ENCODE assay signal across 20 cellular contexts in the genomic region with DNA sequence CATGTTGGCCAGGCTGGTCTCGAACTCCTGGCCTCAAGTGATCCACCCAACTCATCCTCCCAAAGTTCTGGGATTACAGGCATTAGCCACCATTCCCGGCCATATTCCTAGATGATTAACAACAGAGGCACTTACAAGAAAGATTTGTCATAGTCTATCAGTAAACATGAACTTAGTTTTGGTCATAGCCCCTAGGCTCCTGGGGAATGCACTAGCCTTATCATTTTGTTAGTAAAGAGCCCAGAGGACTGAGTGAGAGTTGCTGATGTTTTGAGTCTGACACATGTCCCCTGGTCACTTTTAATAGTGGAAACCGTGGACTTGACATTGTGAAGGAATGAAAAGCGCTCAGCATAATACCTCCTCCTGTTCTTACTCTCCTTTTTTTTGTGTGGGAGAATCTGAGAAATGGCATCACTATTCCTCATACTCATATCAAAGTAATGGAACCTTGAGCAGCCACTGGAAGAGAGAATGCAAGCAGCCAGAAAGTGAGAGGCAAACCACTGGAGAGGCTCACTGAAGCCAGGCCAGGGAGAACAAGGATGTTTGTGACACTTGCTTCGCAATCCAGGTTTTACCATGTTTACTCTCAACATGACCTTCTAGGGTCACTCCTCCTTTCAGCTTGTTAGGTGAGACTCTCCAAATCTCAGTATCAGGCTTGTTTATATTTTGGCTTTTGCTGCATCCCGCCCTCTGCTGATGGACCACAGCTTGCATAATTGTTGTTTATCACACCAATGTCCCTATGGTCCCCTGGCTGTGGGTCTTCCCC. TPM values are rescaled to one million over a fixed set of nuclear protein-coding genes. Genes with fewer than 3 reads are reported as not detected.
DNase-seq lines count a peak whose midpoint lies in the region; FAIRE-seq and TF ChIP-seq lines count a peak whose summit lies in the region.
"Had no signal": no experiment of that assay in that cellular context is flagged by ENCODE, and none has a peak within 500 bp of the region (broad histone marks: within the 10 kb centered on the region; RNA-seq: fewer than 3 reads in every experiment).

No MANE protein-coding gene starts in this region.

- H3K27ac ChIP-seq in stomach: peak overlapping the region; percentile 48 to 98 (median 94)
- H3K27ac ChIP-seq: colonic mucosa had no signal

- intact Hi-C loops in stomach (cut with DNase I; ENCODE audit: low total_unique reads): no loop called here
- intact Hi-C loops in CD14-positive monocyte (cut with micrococcal nuclease): no loop called here

- no peak for TF ChIP-seq EP300 in stomach (IDR thresholded peaks at IDR 0.05)

- H3K4me3 ChIP-seq in stomach: no peak overlapping the region
- H3K4me3 ChIP-seq: colonic mucosa, lung, pancreas had no signal

- H3K27ac Mint-ChIP-seq in HFFc6: peak overlapping the region; percentile 90
- peak overlapping the region in 1 of 7 donors; percentile 66 for H3K27ac Mint-ChIP-seq in CD14-positive monocyte
- H3K27ac Mint-ChIP-seq: activated CD4-positive, alpha-beta T cell treated with anti-CD3 and anti-CD28 coated beads, Interleukin-2, amount 10 ng/mL, durations not matched to agents 24 days and 14 days; B cell had no signal

- H3K36me3 Mint-ChIP-seq in HFFc6 (ENCODE audit: low read depth) (peaks cover 32% of the 10 kb centered on the region), CD14-positive monocyte (peaks cover 14 to 15% of the 10 kb centered on the region in 2 donors)
- H3K36me3 Mint-ChIP-seq: naive B cell had no signal

- H3K4me3 Mint-ChIP-seq in HFFc6 (no peak overlapping the region), CD14-positive monocyte (no peak overlapping the region)
- H3K4me3 Mint-ChIP-seq: activated CD4-positive, alpha-beta T cell treated with anti-CD3 and anti-CD28 coated beads, Interleukin-2, amount 10 ng/mL, durations not matched to agents 24 days and 14 days; B cell had no signal

- WGBS in stomach, 5 donors: 59 to 79% (median 63%) methylated on average over 6 of the region's 6 CpGs

- peaks cover 60% of the 10 kb centered on the region for H3K4me1 Mint-ChIP-seq in HFFc6 (ENCODE audit: low read depth)
- H3K4me1 Mint-ChIP-seq in CD14-positive monocyte: peaks cover 18% of the 10 kb centered on the region

- H3K9me3 Mint-ChIP-seq in HFFc6: no peaks in the 10 kb centered on the region
- H3K9me3 Mint-ChIP-seq in CD14-positive monocyte: no peaks in the 10 kb centered on the region
- H3K9me3 Mint-ChIP-seq: activated CD4-positive, alpha-beta T cell treated with anti-CD3 and anti-CD28 coated beads, Interleukin-2, amount 10 ng/mL, durations not matched to agents 24 days and 14 days; naive B cell had no signal

- peaks cover 31 to 81% (median 50%) of the 10 kb centered on the region in 4 donors for H3K36me3 ChIP-seq in stomach

- no peak for TF ChIP-seq POLR2A in stomach (IDR thresholded peaks at IDR 0.05)
- no peak for TF ChIP-seq POLR2A in GM12892 (IDR thresholded peaks at IDR 0.05; ENCODE audit: low read depth, low read length)

- H3K4me1 ChIP-seq in stomach: peaks cover 33 to 98% (median 62%) of the 10 kb centered on the region in 4 donors
- H3K4me1 ChIP-seq: colonic mucosa had no signal

- no peaks in the 10 kb centered on the region for H3K27me3 ChIP-seq in stomach
- H3K27me3 ChIP-seq: colonic mucosa, pancreas had no signal

- H3K27me3 Mint-ChIP-seq in HFFc6 (ENCODE audit: insufficient read depth) (peaks cover under 1% of the 10 kb centered on the region; the same call in 1 of the 2 replicates), CD14-positive monocyte (ENCODE audit: low read depth in 3 of 3) (no peaks in the 10 kb centered on the region)
- H3K27me3 Mint-ChIP-seq: activated CD4-positive, alpha-beta T cell treated with anti-CD3 and anti-CD28 coated beads, Interleukin-2, amount 10 ng/mL, durations not matched to agents 24 days and 14 days had no signal

- no peak for FAIRE-seq in GM12892 (lab: Jason Lieb, UNC)
- FAIRE-seq: endothelial cell of umbilical vein, G401.6, pancreas, small intestine had no signal

- DNase-seq in HFFc6 (peak; percentile 38), T1000 (lab: John Stamatoyannopoulos, UW) (peak; percentile 7), kidney tubule cell (ENCODE audit: low spot score) (peak; percentile 67), stomach (no peak), dedifferentiated amniotic fluid mesenchymal stem cell (ENCODE audit: extremely low spot score) (no peak), CD14-positive monocyte (ENCODE audit: low spot score) (no peak), GM12892 (ENCODE audit: insufficient read length) (no peak)
- DNase-seq: activated CD4-positive, alpha-beta T cell treated with anti-CD3 and anti-CD28 coated beads, Interleukin-2, amount 10 ng/mL, durations not matched to agents 24 days and 14 days; colonic mucosa; foreskin melanocyte; naive B cell; NCI-H1436; pancreas; small intestine; stimulated activated CD4-positive, alpha-beta T cell treated with anti-CD3 and anti-CD28 coated beads, Interleukin-4, amount 100 ng/mL, for 24 hours; SW 1271 had no signal

- no peaks in the 10 kb centered on the region for H3K9me3 ChIP-seq in stomach
- H3K9me3 ChIP-seq: colonic mucosa, pancreas had no signal

- TF ChIP-seq CTCF in HFFc6 (IDR thresholded peaks at IDR 0.05) (no peak), stomach (IDR thresholded peaks at IDR 0.05) (no peak), CD14-positive monocyte (IDR thresholded peaks at IDR 0.05) (no peak)

RNA-seq across cellular contexts. Expression of a gene that starts 14.8 kb away (rescaled TPM):
- total RNA-seq in HFFc6 (2021; fragmentation: NEBNext Ultra II Directional; extraction: Animal tissue kit (Norgen Biotek cat#: 25700)): 10 to 100 TPM; 30.6 to 48.5 (median 42.9) TPM
- 100 to 1,000 TPM; 106 to 507 (median 272) TPM for total RNA-seq in stomach
- polyA plus RNA-seq in stomach (100 to 1,000 TPM in 2 of 3 donors, 10 to 100 TPM in 1; 59.9 to 176 (median 109) TPM), CD14-positive monocyte (under 1 TPM; 0.63 to 0.72 TPM)
- polyA plus RNA-seq in GM12892 (2012; ENCODE audit: missing spikeins): 27.3 TPM

Comparison
In these comparisons a context has a peak if more than half of its experiments do, and no peak if none do; other contexts are left out.
1. DNase-seq: peak in HFFc6 (single experiment), T1000 (single experiment) and kidney tubule cell (single experiment); none in stomach (single experiment), dedifferentiated amniotic fluid mesenchymal stem cell (single experiment), CD14-positive monocyte (single experiment) and GM12892 (single experiment).